8 cellular contexts compared by ENCODE assay signal in genomic region chr10:97736902-97737769, GRCh38.
DNase-seq lines count a peak whose midpoint lies in the region; ATAC-seq, FAIRE-seq and TF ChIP-seq lines count a peak whose summit lies in the region.

TSS of gene ZFYVE27 (plus strand) at chr10:97737128. CDS start at chr10:97738478, 1,350 bp downstream.

- H3K27ac Mint-ChIP-seq in nephron, result peak within 1 kb of the TSS; percentile 77 to 95 (median 79)

- TF ChIP-seq CTCF in fibroblast of pulmonary artery (IDR thresholded peaks at IDR 0.05; ENCODE audit: low read length, missing control alignments), result no peak
- TF ChIP-seq CTCF in nephron (IDR thresholded peaks at IDR 0.05; ENCODE audit: unreplicated experiment in 3 of 3), result no peak

- FAIRE-seq in H54 (lab: Jason Lieb, UNC), result peak; percentile 50

- DNase-seq in ELR (ENCODE audit: low read depth), result peak; percentile 95
- peak; percentile 97 for DNase-seq in H54 (ENCODE audit: insufficient read length, low spot score)
- DNase-seq in LoVo (ENCODE audit: low spot score), result peak; percentile 93
- peak; percentile 98 for DNase-seq in activated effector memory CD4-positive, alpha-beta T cell treated with anti-CD3 and anti-CD28 coated beads, Interleukin-2, amount 50 U/mL, for 16 hours
- DNase-seq in fibroblast of pulmonary artery (ENCODE audit: low read depth), result peak; percentile 97
- peak; percentile 99 for DNase-seq in stimulated activated naive CD8-positive, alpha-beta T cell treated with anti-CD3 and anti-CD28 coated beads, Interleukin-15, Interleukin-2, amounts not matched to agents 100 U/mL and 50 U/mL, for 24 hours

- H3K4me3 Mint-ChIP-seq in nephron, result peak within 1 kb of the TSS; percentile 95 to 98 (median 95)

- H3K27me3 Mint-ChIP-seq in nephron (ENCODE audit: low read depth), result peaks cover 17% of the 10 kb centered on the region

- TF ChIP-seq POLR2A in H54 (IDR thresholded peaks at IDR 0.05; ENCODE audit: low read depth, low read length) (peak; percentile 90), Raji (IDR thresholded peaks at IDR 0.05; ENCODE audit: insufficient read depth, low read depth, low read length) (peak; percentile 92)

- H3K4me3 ChIP-seq in fibroblast of pulmonary artery (replicated peaks; ENCODE audit: low read depth, low read length), result peak within 1 kb of the TSS; percentile 98

- peaks cover 21% of the 10 kb centered on the region for H3K4me1 Mint-ChIP-seq in nephron

- H3K36me3 Mint-ChIP-seq in nephron (ENCODE audit: low read depth), result peaks cover 15% of the 10 kb centered on the region

- peak; percentile 85 for ATAC-seq in stimulated activated naive CD8-positive, alpha-beta T cell treated with anti-CD3 and anti-CD28 coated beads, Interleukin-15, Interleukin-2, amounts not matched to agents 100 U/mL and 50 U/mL, for 24 hours

- no peaks in the 10 kb centered on the region for H3K9me3 Mint-ChIP-seq in nephron

Comparison
In these comparisons a context has a peak if more than half of its experiments do, and no peak if none do; other contexts are left out.
1. Peak in every context shown above with its lines: DNase-seq, ATAC-seq and H3K4me3 ChIP-seq.